In genomic region chr11:61041755-61042518, GRCh38 we compare ENCODE assay signal across 7 cellular contexts.
DNase-seq lines count a peak whose midpoint lies in the region; ATAC-seq lines count a peak whose summit lies in the region.

No MANE protein-coding gene starts in this region.

- DNase-seq in NCI-H748 (lab: John Stamatoyannopoulos, UW; ENCODE audit: unreplicated experiment) (peak; percentile 99), activated T-cell treated with anti-CD3 and anti-CD28 coated beads for 48 hours (ENCODE audit: low read depth) (peak; percentile 67), head of caudate nucleus (peak; percentile 19 to 90 (median 68)), cerebellar nuclear complex (lab: John Stamatoyannopoulos, UW) (no peak)
- DNase-seq in stimulated activated CD4-positive, alpha-beta T cell treated with anti-CD3 and anti-CD28 coated beads, Interleukin-12 subunit alpha, Interleukin-12 subunit beta, amount 100 ng/mL, for 48 hours (ENCODE audit: low read depth in 2 of 3, low spot score in 1 of 3), result peak in 2 of 3 donors; percentile 63 to 72

- ATAC-seq in GM19043 (IDR thresholded peaks at IDR 0.05; ENCODE audit: low read depth, unreplicated experiment) (peak; percentile 78), HG03103 (IDR thresholded peaks at IDR 0.05; ENCODE audit: low read depth, unreplicated experiment) (peak; percentile 78)

- intact Hi-C loops in head of caudate nucleus (cut with DNase I), result no loop called here

Comparison
In these comparisons a context has a peak if more than half of its experiments do, and no peak if none do; other contexts are left out.
1. DNase-seq: peak in NCI-H748 (single experiment), activated T-cell treated with anti-CD3 and anti-CD28 coated beads for 48 hours (single experiment), head of caudate nucleus (42 of 42) and stimulated activated CD4-positive, alpha-beta T cell treated with anti-CD3 and anti-CD28 coated beads, Interleukin-12 subunit alpha, Interleukin-12 subunit beta, amount 100 ng/mL, for 48 hours (2 of 3); none in cerebellar nuclear complex (0 of 2).